In genomic region chr4:76689079-76689817, GRCh38 we compare ENCODE assay signal across 8 cellular contexts.
DNase-seq lines count a peak whose midpoint lies in the region; TF ChIP-seq lines count a peak whose summit lies in the region.

No MANE protein-coding gene starts in this region.

- H3K36me3 ChIP-seq in H7 (replicated peaks; ENCODE audit: control insufficient read depth, insufficient read depth, low read length) (no peaks in the 10 kb centered on the region), iPS-18a (ENCODE audit: control insufficient read depth, low read depth, low read length) (no peaks in the 10 kb centered on the region), OCI-LY7 (ENCODE audit: insufficient read depth, low read length) (no peaks in the 10 kb centered on the region)

- H3K9me2 ChIP-seq in OCI-LY7 (ENCODE audit: insufficient read depth, low read length): no peaks in the 10 kb centered on the region

- POLR2A ChIA-PET in OCI-LY7 (lab: Charles Lee): no interaction called here

- no peak overlapping the region for H3K4me2 ChIP-seq in OCI-LY7 (ENCODE audit: low read length)

- H2AFZ ChIP-seq in OCI-LY7 (ENCODE audit: low read length): no peak overlapping the region

- BruUV-seq in OCI-LY7 (replicated peaks; lab: Mats Ljungman, UMichigan): no TSS peak

- CTCF ChIA-PET in OCI-LY7 (lab: Charles Lee; ENCODE audit: unreplicated experiment): no interaction called here

- H3K9me3 ChIP-seq in iPS-18a (ENCODE audit: control insufficient read depth, low read depth, low read length) (no peaks in the 10 kb centered on the region), OCI-LY7 (ENCODE audit: low read length) (no peaks in the 10 kb centered on the region)

- H3K4me1 ChIP-seq in iPS-18a (ENCODE audit: control insufficient read depth, low read depth, low read length) (peaks cover 31% of the 10 kb centered on the region), OCI-LY7 (ENCODE audit: insufficient read depth, low read length, poor library complexity, severe bottlenecking) (no peaks in the 10 kb centered on the region)

- H3K4me3 ChIP-seq in H7 (ENCODE audit: insufficient read depth, low read depth, low read length) (peak overlapping the region; percentile 76), iPS-18a (ENCODE audit: low read length) (peak overlapping the region; percentile 79), skin epidermis (peak overlapping the region; percentile 23 to 50 (median 41)), OCI-LY7 (ENCODE audit: low read depth, low read length, poor library complexity, severe bottlenecking) (no peak overlapping the region)

- intact Hi-C loops in OCI-LY7 (cut with micrococcal nuclease; ENCODE audit: unreplicated experiment): no loop called here

- TF ChIP-seq CTCF in OCI-LY7 (conservative IDR thresholded peaks at IDR 0.05; ENCODE audit: low read length): no peak

- H3K27me3 ChIP-seq in H7 (ENCODE audit: control insufficient read depth, insufficient read depth, low read length) (no peaks in the 10 kb centered on the region), iPS-18a (ENCODE audit: control insufficient read depth, insufficient read depth, low read length) (peaks cover 13% of the 10 kb centered on the region)

- H3K27ac ChIP-seq in iPS-18a (ENCODE audit: low read length): no peak overlapping the region
- H3K27ac ChIP-seq in skin epidermis: peak overlapping the region in 9 of 21 experiments; percentile 13 to 66 (median 47)
- no peak overlapping the region for H3K27ac ChIP-seq in OCI-LY7 (ENCODE audit: low read depth, low read length, poor library complexity, severe bottlenecking)

- peak overlapping the region; percentile 78 for H3K9ac ChIP-seq in iPS-18a (ENCODE audit: low read length)

- peak; percentile 69 for DNase-seq in ELF-1 (ENCODE audit: low read depth, low spot score)
- peak; percentile 91 for DNase-seq in H7
- peak; percentile 62 for DNase-seq in NCI-H510A (lab: John Stamatoyannopoulos, UW)
- DNase-seq in astrocyte of the hippocampus (ENCODE audit: low read depth, low spot score): peak; percentile 77
- no peak for DNase-seq in OCI-LY7 (ENCODE audit: low spot score)
- DNase-seq in medulla oblongata (ENCODE audit: extremely low spot score): no peak

- H4K20me1 ChIP-seq in OCI-LY7 (ENCODE audit: insufficient read depth, low read length): no peaks in the 10 kb centered on the region

- H3K79me2 ChIP-seq in OCI-LY7 (ENCODE audit: insufficient read depth, low read depth, low read length): no peaks in the 10 kb centered on the region

Comparison
In these comparisons a context has a peak if more than half of its experiments do, and no peak if none do; other contexts are left out.
1. DNase-seq: peak in ELF-1 (single experiment), H7 (single experiment), NCI-H510A (single experiment) and astrocyte of the hippocampus (single experiment); none in OCI-LY7 (single experiment) and medulla oblongata (single experiment).